9 cellular contexts compared by ENCODE assay signal in genomic region chr2:62215306-62216064, GRCh38. TPM values are rescaled to one million over a fixed set of nuclear protein-coding genes. Genes with fewer than 3 reads are reported as not detected.
DNase-seq lines count a peak whose midpoint lies in the region; ATAC-seq and TF ChIP-seq lines count a peak whose summit lies in the region.
"Had no signal": no experiment of that assay in that cellular context is flagged by ENCODE, and none has a peak within 500 bp of the region (broad histone marks: within the 10 kb centered on the region; RNA-seq: fewer than 3 reads in every experiment).

No MANE protein-coding gene starts in this region.

- H3K27ac ChIP-seq in smooth muscle cell (ENCODE audit: low read depth) = peak overlapping the region; percentile 92

- intact Hi-C loops in left cardiac atrium (cut with DNase I) = loop anchor here in 1 of 2 donors (1.0 kb wide), 1 partner anchor 16 kb away; no protein-coding TSS in a partner anchor

- no peaks in the 10 kb centered on the region for H3K9me2 ChIP-seq in Loucy (replicated peaks; ENCODE audit: low read depth, low read length)

- H3K27me3 Mint-ChIP-seq in activated CD8-positive, alpha-beta T cell treated with anti-CD3 and anti-CD28 coated beads, Interleukin-2, amount 10 ng/mL, durations not matched to agents 7 days and 5 days (ENCODE audit: low read depth) = no peaks in the 10 kb centered on the region

- H3K79me2 ChIP-seq in Loucy (ENCODE audit: insufficient read depth, low read length) (peaks cover 100% of the 10 kb centered on the region), smooth muscle cell (ENCODE audit: low read depth) (peaks cover 69% of the 10 kb centered on the region)

- peaks cover 88% of the 10 kb centered on the region for H3K36me3 ChIP-seq in Loucy (ENCODE audit: insufficient read depth, low read length)
- H3K36me3 ChIP-seq in smooth muscle cell (ENCODE audit: low read depth) = no peaks in the 10 kb centered on the region

- H3K4me2 ChIP-seq in Loucy (ENCODE audit: low read depth, low read length, poor library complexity, severe bottlenecking) (peak overlapping the region; percentile 88), smooth muscle cell (peak overlapping the region; percentile 81)

- H3K4me1 ChIP-seq in Loucy (ENCODE audit: insufficient read depth, low read length, poor library complexity, severe bottlenecking) (peaks cover 95% of the 10 kb centered on the region), smooth muscle cell (ENCODE audit: low read depth) (peaks cover 36% of the 10 kb centered on the region)

- H3K4me1 Mint-ChIP-seq in activated CD8-positive, alpha-beta T cell treated with anti-CD3 and anti-CD28 coated beads, Interleukin-2, amount 10 ng/mL, durations not matched to agents 7 days and 5 days (ENCODE audit: low read depth) = peaks cover 93% of the 10 kb centered on the region

- no peak for DNase-seq in activated CD8-positive, alpha-beta T cell treated with anti-CD3 and anti-CD28 coated beads, Interleukin-2, amount 10 ng/mL, durations not matched to agents 7 days and 5 days
- DNase-seq in left cardiac atrium = no peak
- no peak for DNase-seq in smooth muscle cell (lab: John Stamatoyannopoulos, UW; ENCODE audit: unreplicated experiment)
- DNase-seq in mucosa of gallbladder (ENCODE audit: low spot score) = no peak
- DNase-seq in HEK293T (ENCODE audit: extremely low spot score) = no peak
- no peak for DNase-seq in ecto neural progenitor cell (ENCODE audit: low spot score)
- DNase-seq: activated T-cell treated with anti-CD3 and anti-CD28 coated beads for 4 hours had no signal

- H3K27me3 ChIP-seq in Loucy (ENCODE audit: insufficient read depth, low read length, poor library complexity, severe bottlenecking) (no peaks in the 10 kb centered on the region), smooth muscle cell (ENCODE audit: low read depth) (no peaks in the 10 kb centered on the region)

- H3K36me3 Mint-ChIP-seq in activated CD8-positive, alpha-beta T cell treated with anti-CD3 and anti-CD28 coated beads, Interleukin-2, amount 10 ng/mL, durations not matched to agents 7 days and 5 days (ENCODE audit: low read depth) = peaks cover 74% of the 10 kb centered on the region

- peaks cover 15% of the 10 kb centered on the region for H3K9me3 Mint-ChIP-seq in activated CD8-positive, alpha-beta T cell treated with anti-CD3 and anti-CD28 coated beads, Interleukin-2, amount 10 ng/mL, durations not matched to agents 7 days and 5 days (ENCODE audit: insufficient read depth)

- no peak for ATAC-seq in activated CD8-positive, alpha-beta T cell treated with anti-CD3 and anti-CD28 coated beads, Interleukin-2, amount 10 ng/mL, durations not matched to agents 7 days and 5 days
- ATAC-seq in left cardiac atrium = peak; percentile 14 to 31
- ATAC-seq in GM18907 (IDR thresholded peaks at IDR 0.05; ENCODE audit: unreplicated experiment) = no peak

- H4K20me1 ChIP-seq in Loucy (ENCODE audit: insufficient read depth, low read length, poor library complexity, severe bottlenecking) (peaks cover 100% of the 10 kb centered on the region), smooth muscle cell (ENCODE audit: low read depth) (peaks cover 70% of the 10 kb centered on the region)

- no peak overlapping the region for H3K4me3 Mint-ChIP-seq in activated CD8-positive, alpha-beta T cell treated with anti-CD3 and anti-CD28 coated beads, Interleukin-2, amount 10 ng/mL, durations not matched to agents 7 days and 5 days

- H3K9me3 ChIP-seq in Loucy (ENCODE audit: insufficient read depth, low read depth, low read length) (no peaks in the 10 kb centered on the region), smooth muscle cell (replicated peaks; ENCODE audit: low read depth) (no peaks in the 10 kb centered on the region)

- H3K27ac Mint-ChIP-seq in activated CD8-positive, alpha-beta T cell treated with anti-CD3 and anti-CD28 coated beads, Interleukin-2, amount 10 ng/mL, durations not matched to agents 7 days and 5 days = peak overlapping the region; percentile 39

- 37% methylated on average over 11 of the region's 11 CpGs for WGBS in smooth muscle cell (ENCODE audit: low lambda C conversion rate)

- CTCF ChIA-PET in activated CD8-positive, alpha-beta T cell treated with anti-CD3 and anti-CD28 coated beads, Interleukin-2, amount 10 ng/mL, durations not matched to agents 7 days and 5 days (lab: Charles Lee) = no interaction called here
- CTCF ChIA-PET in HEK293T (lab: Yijun Ruan, JAX) = no interaction called here

- TF ChIP-seq CTCF in Loucy (conservative IDR thresholded peaks at IDR 0.05; ENCODE audit: low read length) = no peak
- TF ChIP-seq CTCF in smooth muscle cell (IDR thresholded peaks at IDR 0.05; ENCODE audit: borderline replicate concordance, insufficient read depth, poor library complexity, severe bottlenecking) = no peak

- H2AFZ ChIP-seq in Loucy (ENCODE audit: low read length) (no peak overlapping the region), smooth muscle cell (ENCODE audit: low read depth) (no peak overlapping the region)

- POLR2A ChIA-PET in activated CD8-positive, alpha-beta T cell treated with anti-CD3 and anti-CD28 coated beads, Interleukin-2, amount 10 ng/mL, durations not matched to agents 7 days and 5 days (lab: Charles Lee) = interaction anchor here (0.6 kb wide), 1 partner anchor 124 kb away, joined by 3 read pairs; no protein-coding TSS in a partner anchor
- POLR2A ChIA-PET in HEK293T (lab: Yijun Ruan, JAX) = no interaction called here

- H3F3A ChIP-seq in Loucy (ENCODE audit: low read depth) = 0 out of 2 replicates have a peak, but pooled peaks cover 4% of the 10 kb centered on the region
- peaks cover 40% of the 10 kb centered on the region for H3F3A ChIP-seq in smooth muscle cell (ENCODE audit: low read depth)

- peak overlapping the region; percentile 38 for H3K4me3 ChIP-seq in Loucy (ENCODE audit: low read length, poor library complexity, severe bottlenecking)
- H3K4me3 ChIP-seq in smooth muscle cell = no peak overlapping the region

- H3K9ac ChIP-seq in Loucy (ENCODE audit: low read depth, low read length, poor library complexity, severe bottlenecking) = no peak overlapping the region
- H3K9ac ChIP-seq in smooth muscle cell (ENCODE audit: low read depth) = peak overlapping the region; percentile 70

TF ChIP-seq in HEK293T, 16 proteins besides CTCF, POLR2A, EP300 and RAD21:
- TF ChIP-seq PKNOX1 (IDR thresholded peaks at IDR 0.05) (no peak), LEF1 (IDR thresholded peaks at IDR 0.05; ENCODE audit: borderline replicate concordance) (no peak), FOXA1 (IDR thresholded peaks at IDR 0.05) (no peak), FOXK2 (IDR thresholded peaks at IDR 0.05) (no peak), SP1 (IDR thresholded peaks at IDR 0.05) (no peak), NFRKB (IDR thresholded peaks at IDR 0.05) (no peak), BHLHE40 (IDR thresholded peaks at IDR 0.05; ENCODE audit: borderline replicate concordance) (no peak), HDGF (IDR thresholded peaks at IDR 0.05; ENCODE audit: borderline replicate concordance) (no peak), SUZ12 (IDR thresholded peaks at IDR 0.05) (no peak), CTBP1 (IDR thresholded peaks at IDR 0.05; ENCODE audit: borderline replicate concordance) (no peak), FOXM1 (IDR thresholded peaks at IDR 0.05; ENCODE audit: borderline replicate concordance) (no peak), ZNF384 (IDR thresholded peaks at IDR 0.05) (no peak), ARNT (IDR thresholded peaks at IDR 0.05) (no peak), ELF4 (IDR thresholded peaks at IDR 0.05) (no peak), L3MBTL2 (conservative IDR thresholded peaks at IDR 0.05) (no peak)

RNA-seq across cellular contexts. Expression of gene B3GNT2, which starts 19.6 kb away (rescaled TPM):
- total RNA-seq in activated CD8-positive, alpha-beta T cell treated with anti-CD3 and anti-CD28 coated beads, Interleukin-2, amount 10 ng/mL, durations not matched to agents 7 days and 5 days = 10 to 100 TPM; 41.2 to 44.3 TPM
- total RNA-seq in left cardiac atrium = 10 to 100 TPM; 13.4 to 13.8 TPM
- total RNA-seq in smooth muscle cell = 29.3 and 32.1 TPM in 2 replicates
- 13.9 and 16.5 TPM in 2 replicates for polyA plus RNA-seq in smooth muscle cell
- 31.9 TPM for total RNA-seq in mucosa of gallbladder

Comparison
In these comparisons a context has a peak if more than half of its experiments do, and no peak if none do; other contexts are left out.
1. ATAC-seq: peak in left cardiac atrium (2 of 2); none in activated CD8-positive, alpha-beta T cell treated with anti-CD3 and anti-CD28 coated beads, Interleukin-2, amount 10 ng/mL, durations not matched to agents 7 days and 5 days (single experiment) and GM18907 (single experiment).